In genomic region chr2:145836986-145837385, GRCh38 we compare ENCODE assay signal across 26 cellular contexts.
"Had no signal": no experiment of that assay in that cellular context is flagged by ENCODE, and none has a peak within 500 bp of the region (broad histone marks: within the 10 kb centered on the region; RNA-seq: fewer than 3 reads in every experiment).

No MANE protein-coding gene starts in this region.

- H3K27me3 ChIP-seq: colonic mucosa, esophagus squamous epithelium, gastrocnemius medialis, heart right ventricle, left lung had no signal

- H3K36me3 ChIP-seq: colonic mucosa, esophagus squamous epithelium, gastrocnemius medialis, heart right ventricle, left lung, lower lobe of right lung had no signal

- H3K4me3 ChIP-seq: colonic mucosa, esophagus squamous epithelium, gastrocnemius medialis, heart right ventricle, left lung, lower lobe of right lung, mucosa of descending colon had no signal

- DNase-seq: colonic mucosa; cortex of kidney; effector CD8-positive, alpha-beta T cell; effector memory CD8-positive, alpha-beta T cell; endodermal cell; erythroblast; esophagus squamous epithelium; foreskin fibroblast; foreskin melanocyte; gastrocnemius medialis; glutamatergic neuron; head of caudate nucleus; heart right ventricle; hippocampal formation; left cardiac atrium; left lung; left ventricle myocardium superior; lower lobe of right lung; mesenchymal stem cell; mucosa of descending colon; naive B cell had no signal

- FAIRE-seq: endometrium, islet of Langerhans, keratinocyte had no signal

- ATAC-seq: effector memory CD8-positive, alpha-beta T cell; esophagus mucosa; gastrocnemius medialis; heart right ventricle; left cardiac atrium; left lung; left ventricle myocardium superior; lower lobe of right lung; mucosa of descending colon had no signal

- H3K4me1 ChIP-seq: colonic mucosa, esophagus squamous epithelium, gastrocnemius medialis, heart right ventricle, left lung, lower lobe of right lung had no signal

- H3K27ac ChIP-seq: colonic mucosa, epithelial cell of prostate, esophagus squamous epithelium, gastrocnemius medialis, heart right ventricle, left lung, lower lobe of right lung had no signal

- H3K9me3 ChIP-seq: colonic mucosa, esophagus squamous epithelium, gastrocnemius medialis, left lung, lower lobe of right lung, mucosa of descending colon had no signal
